ENCODE assay signal across 24 cellular contexts in genomic region chr19:29918891-29919290, GRCh38. TPM values are rescaled to one million over a fixed set of nuclear protein-coding genes. Genes with fewer than 3 reads are reported as not detected.
DNase-seq lines count a peak whose midpoint lies in the region; ATAC-seq, FAIRE-seq and TF ChIP-seq lines count a peak whose summit lies in the region.
"Had no signal": no experiment of that assay in that cellular context is flagged by ENCODE, and none has a peak within 500 bp of the region (broad histone marks: within the 10 kb centered on the region; RNA-seq: fewer than 3 reads in every experiment).

No MANE protein-coding gene starts in this region.

- H3K4me3 ChIP-seq in HepG2 (replicated peaks in 1 of 3; ENCODE audit: insufficient read depth in 1 of 3, low read depth in 2 of 3, low read length in 3 of 3): no peak overlapping the region
- H3K4me3 ChIP-seq in right lobe of liver: no peak overlapping the region
- H3K4me3 ChIP-seq: BLaER1, GM12878 had no signal

- TF ChIP-seq POLR2A in HepG2 (IDR thresholded peaks at IDR 0.05; ENCODE audit: insufficient read depth in 1 of 2, low read depth in 2 of 2, low read length in 2 of 2): no peak
- TF ChIP-seq POLR2A in right lobe of liver (IDR thresholded peaks at IDR 0.05): no peak

- CTCF ChIA-PET in HepG2 (lab: Yijun Ruan, JAX; ENCODE audit: low intra/inter-chr PET ratio, low total read pairs): no interaction called here

- H3K79me2 ChIP-seq in HepG2 (ENCODE audit: insufficient read depth, low read length): no peaks in the 10 kb centered on the region

- DNase-seq in HepG2 (ENCODE audit: low spot score) (no peak), right lobe of liver (no peak), OCI-M1 (lab: John Stamatoyannopoulos, UW) (peak; percentile 11), midbrain (lab: John Stamatoyannopoulos, UW) (no peak)
- DNase-seq: ACHN; BE2C; C1 segment of cervical spinal cord; CD4-positive, alpha-beta memory T cell; CD4-positive, CD25-positive, alpha-beta regulatory T cell; CD8-positive, alpha-beta memory T cell; COR-L47; DMS 273 treated with DMSO at 0.1 percent for 48 hours; DMS153; DMS53; DMS79; DND-41; EL; GDM1 had no signal

- FAIRE-seq in HepG2 (lab: Jason Lieb, UNC): no peak
- FAIRE-seq: GM12878, GM12892, GM18507 had no signal

- no peak overlapping the region for H3K4me2 ChIP-seq in HepG2 (ENCODE audit: low read depth, low read length)
- H3K4me2 ChIP-seq: BLaER1 had no signal

- no peak overlapping the region for H3K9ac ChIP-seq in HepG2 (ENCODE audit: insufficient read depth, low read depth, low read length)
- H3K9ac ChIP-seq: BLaER1 had no signal

- ATAC-seq in HepG2: no peak
- ATAC-seq in right lobe of liver: no peak
- ATAC-seq in GM21390 (IDR thresholded peaks at IDR 0.05; ENCODE audit: unreplicated experiment): no peak
- ATAC-seq: GM12878 had no signal

- H3K36me3 ChIP-seq in HepG2 (replicated peaks in 1 of 2; ENCODE audit: control insufficient read depth in 1 of 2, insufficient read depth in 2 of 2, low read length in 2 of 2) (no peaks in the 10 kb centered on the region), right lobe of liver (no peaks in the 10 kb centered on the region)
- H3K36me3 ChIP-seq: BE2C, BLaER1 had no signal

- WGBS in HepG2 (ENCODE audit: low lambda C conversion rate): 64% methylated on average over 6 of the region's 6 CpGs
- WGBS in right lobe of liver (ENCODE audit: insufficient coverage, low coverage, low lambda C conversion rate, missing lambda C conversion rate): 77% methylated on average over 6 of the region's 6 CpGs

- POLR2A ChIA-PET in HepG2 (lab: Yijun Ruan, JAX): no interaction called here

- H3K27ac ChIP-seq in HepG2 (ENCODE audit: extremely low read length, insufficient read depth, low read length): no peak overlapping the region
- no peak overlapping the region for H3K27ac ChIP-seq in right lobe of liver
- H3K27ac ChIP-seq: 22Rv1, BLaER1 had no signal

- H2AFZ ChIP-seq in HepG2 (ENCODE audit: low read length): no peak overlapping the region

- H3K27me3 ChIP-seq in HepG2 (ENCODE audit: control insufficient read depth in 1 of 2, insufficient read depth in 2 of 2, low read length in 2 of 2): no peaks in the 10 kb centered on the region
- H3K27me3 ChIP-seq in right lobe of liver: no peaks in the 10 kb centered on the region
- H3K27me3 ChIP-seq: BE2C, BLaER1 had no signal

- H3K9me3 ChIP-seq in HepG2 (ENCODE audit: low read length): no peaks in the 10 kb centered on the region
- H3K9me3 ChIP-seq in right lobe of liver: no peaks in the 10 kb centered on the region
- H3K9me3 ChIP-seq: BE2C, BLaER1 had no signal

- in situ Hi-C loops in HepG2 (cut with HindIII; ENCODE audit: extremely low pct_ligation_motif_present, low pct_unique_long_range_greater_than_20kb): no loop called here

- peaks cover 10% of the 10 kb centered on the region; the same call in 1 of the 2 replicates for H3K4me1 ChIP-seq in HepG2 (ENCODE audit: insufficient read depth, low read length)
- no peaks in the 10 kb centered on the region for H3K4me1 ChIP-seq in right lobe of liver
- H3K4me1 ChIP-seq: BE2C had no signal

- TF ChIP-seq CTCF in HepG2 (CRISPR knock-in tag; IDR thresholded peaks at IDR 0.05): no peak
- no peak for TF ChIP-seq CTCF in right lobe of liver (IDR thresholded peaks at IDR 0.05)

- no peak for TF ChIP-seq RAD21 in HepG2 (CRISPR knock-in tag; IDR thresholded peaks at IDR 0.05)

- TF ChIP-seq EP300 in HepG2 (IDR thresholded peaks at IDR 0.05; ENCODE audit: low read depth in 2 of 2, low read length in 2 of 2) (no peak), HepG2 (CRISPR knock-in tag; IDR thresholded peaks at IDR 0.05; ENCODE audit: borderline replicate concordance) (no peak)

- intact Hi-C loops in HepG2 (cut with micrococcal nuclease; ENCODE audit: unreplicated experiment) (no loop called here), right lobe of liver (cut with DNase I) (no loop called here)

- no TSS peak for BruUV-seq in HepG2 (replicated peaks; lab: Mats Ljungman, UMichigan)

- H4K20me1 ChIP-seq in HepG2 (ENCODE audit: insufficient read depth, low read length): no peaks in the 10 kb centered on the region
- H4K20me1 ChIP-seq: BLaER1 had no signal

TF ChIP-seq in HepG2, 621 proteins besides CTCF, POLR2A, EP300 and RAD21:
- TF ChIP-seq ZNF703 (CRISPR knock-in tag; IDR thresholded peaks at IDR 0.05; ENCODE audit: borderline replicate concordance) (no peak), ZNF350 (CRISPR knock-in tag; IDR thresholded peaks at IDR 0.05; ENCODE audit: borderline replicate concordance, low read depth) (no peak), MNT (IDR thresholded peaks at IDR 0.05) (no peak), FOXP1 (IDR thresholded peaks at IDR 0.05) (peak; percentile 90), FOXP1 (CRISPR knock-in tag; IDR thresholded peaks at IDR 0.05) (no peak), ZNF18 (CRISPR knock-in tag; IDR thresholded peaks at IDR 0.05; ENCODE audit: insufficient replicate concordance) (no peak), EEA1 (CRISPR knock-in tag; IDR thresholded peaks at IDR 0.05; ENCODE audit: borderline replicate concordance) (no peak)

RNA-seq across cellular contexts. Expression of gene URI1, which starts 23.1 kb away (rescaled TPM):
- total RNA-seq in HepG2 (2016; rRNA removed; fragmentation: Illumina TruSeq; extraction: Trizol) (66.6 and 67.9 TPM in 2 replicates), right lobe of liver (10 to 100 TPM; 18.8 to 29.4 (median 22.2) TPM)
- 55.4 and 65.8 TPM in 2 replicates for total RNA-seq in HepG2 (2016; cell fraction: cytosol; rRNA removed; fragmentation: Illumina TruSeq; extraction: Trizol; ENCODE audit: low read depth)
- 59.1 and 63.0 TPM in 2 replicates for total RNA-seq in HepG2 (2016; cell fraction: insoluble cytoplasmic fraction; rRNA removed; fragmentation: Illumina TruSeq; extraction: Trizol)
- total RNA-seq in HepG2 (2016; cell fraction: membrane; rRNA removed; fragmentation: Illumina TruSeq; extraction: Trizol): 94.1 and 96.8 TPM in 2 replicates
- total RNA-seq in HepG2 (2016; cell fraction: nucleus; rRNA removed; fragmentation: Illumina TruSeq; extraction: Trizol): 59.4 and 60.6 TPM in 2 replicates
- 35.4 and 43.6 TPM in 2 replicates for polyA plus RNA-seq in HepG2 (2011; rRNA removed)
- polyA plus RNA-seq in HepG2 (2011; cell fraction: cytosol; rRNA removed): 17.2 and 27.7 TPM in 2 replicates
- polyA plus RNA-seq in HepG2 (2011; cell fraction: nucleus; rRNA removed): 29.1 and 37.9 TPM in 2 replicates
- 40.6 and 47.2 TPM in 2 replicates for polyA plus RNA-seq in HepG2 (2012)
- polyA plus RNA-seq in HepG2 (2016; cell fraction: cytosol; fragmentation: Illumina TruSeq; extraction: Trizol; ENCODE audit: low read depth): 37.8 and 49.5 TPM in 2 replicates
- polyA plus RNA-seq in HepG2 (2016; cell fraction: insoluble cytoplasmic fraction; fragmentation: Illumina TruSeq; extraction: Trizol; ENCODE audit: low read depth): 64.3 and 69.2 TPM in 2 replicates
- polyA plus RNA-seq in HepG2 (2016; cell fraction: membrane; fragmentation: Illumina TruSeq; extraction: Trizol; ENCODE audit: low read depth): 70.9 and 75.8 TPM in 2 replicates
- polyA plus RNA-seq in HepG2 (2016; cell fraction: nucleus; fragmentation: Illumina TruSeq; extraction: Trizol; ENCODE audit: insufficient read depth, low read depth): 55.9 and 58.5 TPM in 2 replicates
- 20.9 and 41.9 TPM in 2 replicates for polyA minus RNA-seq in HepG2 (2011; rRNA and poly(A)+ RNA removed; ENCODE audit: low replicate concordance)
- 26.6 and 35.0 TPM in 2 replicates for polyA minus RNA-seq in HepG2 (2011; cell fraction: cytosol; rRNA and poly(A)+ RNA removed)
- polyA minus RNA-seq in HepG2 (2011; cell fraction: nucleus; rRNA and poly(A)+ RNA removed): 118 and 132 TPM in 2 replicates
